In genomic region chr1:75724472-75725022, GRCh38 we compare ENCODE assay signal across 8 cellular contexts. TPM values are rescaled to one million over a fixed set of nuclear protein-coding genes. Genes with fewer than 3 reads are reported as not detected.
DNase-seq lines count a peak whose midpoint lies in the region; ATAC-seq and TF ChIP-seq lines count a peak whose summit lies in the region.

Gene ACADM, plus strand, starts transcription at chr1:75724709. Its CDS starts 79 bp downstream, at chr1:75724788.

- H3K27ac ChIP-seq in DOHH2 (ENCODE audit: low read depth, low read length): peak within 1 kb of the TSS; percentile 84

- peaks cover 9% of the 10 kb centered on the region for H3K36me3 Mint-ChIP-seq in activated T-helper 2 cell treated with anti-CD3 and anti-CD28 coated beads, Interferon-gamma antibody, Interleukin-2, Interleukin-4, amounts not matched to agents 10 μg/mL and 5 μg/mL and 100 μg/mL, durations not matched to agents 14 hours and 24 hours and 36 hours (ENCODE audit: low read depth)
- H3K36me3 Mint-ChIP-seq in natural killer cell treated with Interleukin-12 subunit alpha and Interleukin-12 subunit beta and Interleukin-15 and Interleukin-18, amount 100 ng/mL, for 72 hours: no peaks in the 10 kb centered on the region

- peaks cover 56% of the 10 kb centered on the region for H3K79me2 ChIP-seq in DOHH2 (ENCODE audit: control insufficient read depth, low read length)

- H3K27me3 Mint-ChIP-seq in activated T-helper 2 cell treated with anti-CD3 and anti-CD28 coated beads, Interferon-gamma antibody, Interleukin-2, Interleukin-4, amounts not matched to agents 10 μg/mL and 5 μg/mL and 100 μg/mL, durations not matched to agents 14 hours and 24 hours and 36 hours (ENCODE audit: low read depth): peaks cover 4% of the 10 kb centered on the region
- H3K27me3 Mint-ChIP-seq in natural killer cell treated with Interleukin-12 subunit alpha and Interleukin-12 subunit beta and Interleukin-15 and Interleukin-18, amount 100 ng/mL, for 72 hours: no peaks in the 10 kb centered on the region

- peak within 1 kb of the TSS; percentile 74 for H3K4me3 ChIP-seq in DOHH2 (ENCODE audit: low read length)
- H3K4me3 ChIP-seq in fibroblast of mammary gland (ENCODE audit: control insufficient read depth, low read depth, low read length): peak within 1 kb of the TSS; percentile 92

- H4K20me1 ChIP-seq in DOHH2 (ENCODE audit: control insufficient read depth, insufficient read depth, low read depth, low read length): peaks cover 6% of the 10 kb centered on the region; the same call in 1 of the 2 replicates

- H3K4me2 ChIP-seq in DOHH2 (ENCODE audit: low read length): peak within 1 kb of the TSS; percentile 97

- H3K4me3 Mint-ChIP-seq in activated T-helper 2 cell treated with anti-CD3 and anti-CD28 coated beads, Interferon-gamma antibody, Interleukin-2, Interleukin-4, amounts not matched to agents 10 μg/mL and 5 μg/mL and 100 μg/mL, durations not matched to agents 14 hours and 24 hours and 36 hours (ENCODE audit: low read depth): peak within 1 kb of the TSS; percentile 97
- peak within 1 kb of the TSS; percentile 97 for H3K4me3 Mint-ChIP-seq in natural killer cell treated with Interleukin-12 subunit alpha and Interleukin-12 subunit beta and Interleukin-15 and Interleukin-18, amount 100 ng/mL, for 72 hours

- H3K27ac Mint-ChIP-seq in activated T-helper 2 cell treated with anti-CD3 and anti-CD28 coated beads, Interferon-gamma antibody, Interleukin-2, Interleukin-4, amounts not matched to agents 10 μg/mL and 5 μg/mL and 100 μg/mL, durations not matched to agents 14 hours and 24 hours and 36 hours: peak within 1 kb of the TSS; percentile 95
- peak within 1 kb of the TSS; percentile 90 to 91 for H3K27ac Mint-ChIP-seq in natural killer cell treated with Interleukin-12 subunit alpha and Interleukin-12 subunit beta and Interleukin-15 and Interleukin-18, amount 100 ng/mL, for 72 hours

- peaks cover 26% of the 10 kb centered on the region for H3K4me1 Mint-ChIP-seq in activated T-helper 2 cell treated with anti-CD3 and anti-CD28 coated beads, Interferon-gamma antibody, Interleukin-2, Interleukin-4, amounts not matched to agents 10 μg/mL and 5 μg/mL and 100 μg/mL, durations not matched to agents 14 hours and 24 hours and 36 hours (ENCODE audit: low read depth)
- H3K4me1 Mint-ChIP-seq in natural killer cell treated with Interleukin-12 subunit alpha and Interleukin-12 subunit beta and Interleukin-15 and Interleukin-18, amount 100 ng/mL, for 72 hours (ENCODE audit: low read depth in 2 of 2): peaks cover 23 to 25% of the 10 kb centered on the region in 2 donors

- H3F3A ChIP-seq in DOHH2 (ENCODE audit: control insufficient read depth, insufficient read depth): peaks cover 15% of the 10 kb centered on the region

- peak; percentile 90 for ATAC-seq in GM21737 (IDR thresholded peaks at IDR 0.05; ENCODE audit: unreplicated experiment)
- peak; percentile 98 to 99 for ATAC-seq in natural killer cell treated with Interleukin-12 subunit alpha and Interleukin-12 subunit beta and Interleukin-15 and Interleukin-18, amount 100 ng/mL, for 72 hours
- peak; percentile 95 for ATAC-seq in stimulated activated naive CD8-positive, alpha-beta T cell treated with anti-CD3 and anti-CD28 coated beads, Interleukin-15, Interleukin-2, amounts not matched to agents 100 U/mL and 50 U/mL, for 24 hours

- no peaks in the 10 kb centered on the region for H3K27me3 ChIP-seq in DOHH2 (ENCODE audit: control insufficient read depth, low read length)

- H3K9me2 ChIP-seq in DOHH2 (replicated peaks; ENCODE audit: control insufficient read depth, low read length): no peaks in the 10 kb centered on the region

- no peaks in the 10 kb centered on the region for H3K9me3 ChIP-seq in DOHH2 (ENCODE audit: control insufficient read depth, insufficient read depth, low read length)

- DNase-seq in KG1 (lab: John Stamatoyannopoulos, UW) (peak; percentile 92), RPMI8226 (peak; percentile 90), fibroblast of mammary gland (ENCODE audit: low read depth) (peak; percentile 74)
- DNase-seq in activated T-helper 2 cell treated with anti-CD3 and anti-CD28 coated beads, Interferon-gamma antibody, Interleukin-2, Interleukin-4, amounts not matched to agents 10 μg/mL and 5 μg/mL and 100 μg/mL, durations not matched to agents 14 hours and 24 hours and 36 hours (ENCODE audit: low spot score): peak; percentile 80
- peak; percentile 93 for DNase-seq in natural killer cell treated with Interleukin-12 subunit alpha and Interleukin-12 subunit beta and Interleukin-15 and Interleukin-18, amount 100 ng/mL, for 72 hours (ENCODE audit: low spot score)
- DNase-seq in stimulated activated naive CD8-positive, alpha-beta T cell treated with anti-CD3 and anti-CD28 coated beads, Interleukin-15, Interleukin-2, amounts not matched to agents 100 U/mL and 50 U/mL, for 24 hours: peak; percentile 89

- H3K36me3 ChIP-seq in DOHH2 (ENCODE audit: control insufficient read depth, low read length): peaks cover 47% of the 10 kb centered on the region

- intact Hi-C loops in activated T-helper 2 cell treated with anti-CD3 and anti-CD28 coated beads, Interferon-gamma antibody, Interleukin-2, Interleukin-4, amounts not matched to agents 10 μg/mL and 5 μg/mL and 100 μg/mL, durations not matched to agents 14 hours and 24 hours and 36 hours (cut with micrococcal nuclease): loop anchor here (1.0 kb wide), 1 partner anchor 62 kb away; the partner anchor contains the start of gene RABGGTB

- peaks cover 33% of the 10 kb centered on the region for H3K4me1 ChIP-seq in DOHH2 (ENCODE audit: control insufficient read depth, low read length)

- TF ChIP-seq CTCF in DOHH2 (IDR thresholded peaks at IDR 0.05; ENCODE audit: low read depth, low read length, poor library complexity, severe bottlenecking) (no peak), fibroblast of mammary gland (conservative IDR thresholded peaks at IDR 0.05; ENCODE audit: control insufficient read depth, insufficient read depth, low read depth, low read length) (no peak)

- H3K9me3 Mint-ChIP-seq in activated T-helper 2 cell treated with anti-CD3 and anti-CD28 coated beads, Interferon-gamma antibody, Interleukin-2, Interleukin-4, amounts not matched to agents 10 μg/mL and 5 μg/mL and 100 μg/mL, durations not matched to agents 14 hours and 24 hours and 36 hours: no peaks in the 10 kb centered on the region
- H3K9me3 Mint-ChIP-seq in natural killer cell treated with Interleukin-12 subunit alpha and Interleukin-12 subunit beta and Interleukin-15 and Interleukin-18, amount 100 ng/mL, for 72 hours: no peaks in the 10 kb centered on the region

RNA-seq across cellular contexts. Expression of gene ACADM, which starts in this region (rescaled TPM):
- total RNA-seq in activated T-helper 2 cell treated with anti-CD3 and anti-CD28 coated beads, Interferon-gamma antibody, Interleukin-2, Interleukin-4, amounts not matched to agents 10 μg/mL and 5 μg/mL and 100 μg/mL, durations not matched to agents 14 hours and 24 hours and 36 hours: 58.4 and 60.5 TPM in 2 replicates
- 10 to 100 TPM; 40.1 to 49.6 TPM for total RNA-seq in natural killer cell treated with Interleukin-12 subunit alpha and Interleukin-12 subunit beta and Interleukin-15 and Interleukin-18, amount 100 ng/mL, for 72 hours

Comparison
In these comparisons a context has a peak if more than half of its experiments do, and no peak if none do; other contexts are left out.
1. Peak in every context shown above with its lines: DNase-seq, ATAC-seq, H3K4me3 ChIP-seq and H3K27ac ChIP-seq.